Comparison of ENCODE assay signal across 24 cellular contexts in the genomic region with DNA sequence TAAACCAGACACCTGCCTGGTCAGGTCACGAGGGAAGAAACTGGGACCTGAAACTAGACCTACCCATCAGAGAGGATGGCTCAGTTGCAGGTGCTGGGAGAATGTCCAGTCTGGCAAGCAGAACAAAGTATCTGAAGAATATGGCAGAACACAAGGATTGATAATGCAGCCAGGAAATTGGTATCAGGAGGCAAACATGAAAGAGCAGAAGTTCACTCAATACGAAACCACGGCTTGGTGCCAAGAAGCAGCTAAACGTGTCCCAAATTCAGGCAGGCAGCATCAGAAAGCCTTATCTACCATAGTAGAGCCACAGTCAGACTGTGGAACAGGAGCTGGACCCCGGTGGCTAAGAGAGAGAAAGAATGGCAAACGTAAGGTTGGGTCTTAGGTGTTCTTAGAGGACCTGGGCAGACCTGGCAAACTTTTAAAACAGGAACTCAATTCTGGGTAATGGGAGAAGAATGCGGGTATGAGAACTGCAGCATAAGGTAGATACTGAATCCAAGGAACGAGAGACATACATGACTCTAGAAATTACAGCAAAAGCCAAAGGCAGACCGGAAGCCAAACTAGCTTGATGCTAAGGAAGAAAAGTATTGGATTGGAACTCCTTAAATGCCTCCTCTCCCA.
"Had no signal": no experiment of that assay in that cellular context is flagged by ENCODE, and none has a peak within 500 bp of the region (broad histone marks: within the 10 kb centered on the region; RNA-seq: fewer than 3 reads in every experiment).

No MANE protein-coding gene starts in this region.

- H3K9me3 ChIP-seq: esophagus squamous epithelium, gastroesophageal sphincter, left ventricle myocardium inferior, psoas muscle, suprapubic skin, thyroid gland, upper lobe of left lung, uterus had no signal

- H3K27me3 ChIP-seq: esophagus squamous epithelium, gastroesophageal sphincter, suprapubic skin, thyroid gland, upper lobe of left lung had no signal

- FAIRE-seq: colon had no signal

- H2AFZ ChIP-seq: parathyroid adenoma had no signal

- H3K79me2 ChIP-seq: parathyroid adenoma had no signal

- DNase-seq: effector memory CD8-positive, alpha-beta T cell; esophagus squamous epithelium; foreskin fibroblast; glutamatergic neuron; islet precursor cell; left ventricle myocardium inferior; mesenchymal stem cell; midbrain; occipital lobe; psoas muscle; retina; stimulated activated CD4-positive, alpha-beta T cell treated with anti-CD3 and anti-CD28 coated beads, Interleukin-12 subunit alpha, Interleukin-12 subunit beta, amount 100 ng/mL, for 4 hours; stimulated activated naive CD4-positive, alpha-beta T cell; thyroid gland; upper lobe of left lung; uterus had no signal

- H3K27ac ChIP-seq: epithelial cell of prostate, esophagus squamous epithelium, gastroesophageal sphincter, left ventricle myocardium inferior, parathyroid adenoma, psoas muscle, suprapubic skin, thyroid gland, upper lobe of left lung, uterus had no signal

- H3K4me3 ChIP-seq: esophagus squamous epithelium, gastroesophageal sphincter, left ventricle myocardium inferior, lung, psoas muscle, suprapubic skin, thyroid gland, upper lobe of left lung, uterus had no signal

- ATAC-seq: effector memory CD8-positive, alpha-beta T cell; gastroesophageal sphincter; natural killer cell treated with Interleukin-12 subunit alpha and Interleukin-12 subunit beta and Interleukin-15 and Interleukin-18, amount 100 ng/mL, for 72 hours; psoas muscle; sciatic nerve had no signal

- H3K9ac ChIP-seq: parathyroid adenoma had no signal

- H3K4me1 ChIP-seq: esophagus squamous epithelium, gastroesophageal sphincter, left ventricle myocardium inferior, parathyroid adenoma, suprapubic skin, thyroid gland, upper lobe of left lung, uterus had no signal

- H3K36me3 ChIP-seq: esophagus squamous epithelium, gastroesophageal sphincter, left ventricle myocardium inferior, suprapubic skin, thyroid gland, upper lobe of left lung, uterus had no signal
